Comparison of ENCODE assay signal across 1 cellular context in the genomic region with DNA sequence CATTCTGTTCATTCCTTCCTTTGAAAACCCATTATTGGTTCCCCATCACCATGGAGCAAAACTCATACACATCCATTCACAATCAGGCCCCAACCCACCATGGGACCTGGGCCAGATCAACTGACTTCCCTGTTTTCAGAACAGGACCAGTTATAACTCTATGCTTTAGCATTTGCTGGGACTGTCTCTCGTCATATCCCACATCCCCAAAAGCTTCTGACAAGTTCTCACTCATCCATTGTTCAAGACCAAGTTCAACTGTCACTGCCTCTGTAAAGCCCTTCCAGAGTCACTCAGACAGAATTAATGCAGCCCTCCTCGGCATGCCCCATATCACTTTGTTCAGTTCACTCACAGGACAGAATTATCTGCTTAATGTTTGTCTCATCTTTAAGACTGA.
TF ChIP-seq lines count a peak whose summit lies in the region.

No MANE protein-coding gene starts in this region.

TF ChIP-seq in GM23338, 12 proteins besides CTCF, POLR2A, EP300 and RAD21:
- TF ChIP-seq ZNF462 (CRISPR knock-in tag; IDR thresholded peaks at IDR 0.05) = no peak
- TF ChIP-seq EZH2 (IDR thresholded peaks at IDR 0.05; ENCODE audit: low read depth, unreplicated experiment) = no peak
- no peak for TF ChIP-seq ZNF331 (CRISPR knock-in tag; IDR thresholded peaks at IDR 0.05; ENCODE audit: low read depth)
- no peak for TF ChIP-seq JUNB (IDR thresholded peaks at IDR 0.05; ENCODE audit: unreplicated experiment)
TF ChIP-seq in GM23338: peak in this region for 0.
